ENCODE assay signal across 8 cellular contexts in genomic region chr16:81703177-81704155, GRCh38.
DNase-seq lines count a peak whose midpoint lies in the region; ATAC-seq and TF ChIP-seq lines count a peak whose summit lies in the region.

No MANE protein-coding gene starts in this region.

- H3K27me3 ChIP-seq in CD4-positive, alpha-beta memory T cell (ENCODE audit: insufficient read depth, low read length) = no peaks in the 10 kb centered on the region
- H3K27me3 ChIP-seq in MG63 (no peaks in the 10 kb centered on the region), duodenal mucosa (ENCODE audit: control insufficient read depth in 1 of 2, insufficient read depth in 2 of 2, low read length in 2 of 2) (no peaks in the 10 kb centered on the region), prostate gland (replicated peaks; ENCODE audit: insufficient read depth) (no peaks in the 10 kb centered on the region), heart right ventricle (no peaks in the 10 kb centered on the region)

- TF ChIP-seq CTCF in nephron (IDR thresholded peaks at IDR 0.05; ENCODE audit: unreplicated experiment in 3 of 3) (no peak), prostate gland (IDR thresholded peaks at IDR 0.05) (no peak), heart right ventricle (IDR thresholded peaks at IDR 0.05) (no peak)

- CTCF ChIA-PET in CD4-positive, alpha-beta memory T cell (lab: Charles Lee; ENCODE audit: partially characterized antibody) = interaction anchor here (1.3 kb wide), 1 partner anchor 27 kb away, joined by 4 read pairs; no protein-coding TSS in a partner anchor

- intact Hi-C loops in CD4-positive, alpha-beta memory T cell (cut with micrococcal nuclease) = no loop called here
- intact Hi-C loops in prostate gland (cut with DNase I) (no loop called here), heart right ventricle (cut with DNase I) (no loop called here)

- peak overlapping the region in 1 of 8 donors; percentile 42 for H3K4me3 Mint-ChIP-seq in CD4-positive, alpha-beta memory T cell
- H3K4me3 Mint-ChIP-seq in nephron = no peak overlapping the region

- H3K9me3 Mint-ChIP-seq in CD4-positive, alpha-beta memory T cell = no peaks in the 10 kb centered on the region
- H3K9me3 Mint-ChIP-seq in nephron = no peaks in the 10 kb centered on the region

- no peak for TF ChIP-seq POLR2A in prostate gland (IDR thresholded peaks at IDR 0.05)

- no peaks in the 10 kb centered on the region for H3K27me3 Mint-ChIP-seq in CD4-positive, alpha-beta memory T cell
- H3K27me3 Mint-ChIP-seq in nephron (ENCODE audit: low read depth) = no peaks in the 10 kb centered on the region

- H3K36me3 ChIP-seq in CD4-positive, alpha-beta memory T cell (ENCODE audit: insufficient read depth, low read length) = peaks cover 29% of the 10 kb centered on the region
- no peaks in the 10 kb centered on the region; the same call in 1 of the 2 replicates for H3K36me3 ChIP-seq in MG63
- peaks cover 50 to 84% of the 10 kb centered on the region in 2 donors for H3K36me3 ChIP-seq in duodenal mucosa (ENCODE audit: control insufficient read depth in 1 of 2, insufficient read depth in 2 of 2, low read length in 2 of 2)
- peaks cover 0 to 8% of the 10 kb centered on the region in 2 donors for H3K36me3 ChIP-seq in prostate gland
- H3K36me3 ChIP-seq in heart right ventricle = peaks cover 0 to 93% (median 19%) of the 10 kb centered on the region in 9 donors

- ATAC-seq in GM21390 (IDR thresholded peaks at IDR 0.05; ENCODE audit: unreplicated experiment) = no peak
- no peak for ATAC-seq in HG03045 (IDR thresholded peaks at IDR 0.05; ENCODE audit: unreplicated experiment)
- ATAC-seq in heart right ventricle = no peak

- no peak overlapping the region for H3K27ac ChIP-seq in CD4-positive, alpha-beta memory T cell (ENCODE audit: low read depth, low read length)
- peak overlapping the region; percentile 39 for H3K27ac ChIP-seq in duodenal mucosa (ENCODE audit: low read depth, low read length)
- H3K27ac ChIP-seq in prostate gland = no peak overlapping the region
- H3K27ac ChIP-seq in heart right ventricle = no peak overlapping the region

- no peak for DNase-seq in CD4-positive, alpha-beta memory T cell
- DNase-seq in MG63 = peak; percentile 83
- no peak for DNase-seq in prostate gland (ENCODE audit: low spot score)
- DNase-seq in heart right ventricle = no peak

- H3K36me3 Mint-ChIP-seq in CD4-positive, alpha-beta memory T cell = peaks cover 43 to 66% of the 10 kb centered on the region in 2 donors
- H3K36me3 Mint-ChIP-seq in nephron (ENCODE audit: low read depth) = peaks cover 56% of the 10 kb centered on the region

- no peaks in the 10 kb centered on the region for H3K9me3 ChIP-seq in CD4-positive, alpha-beta memory T cell (ENCODE audit: control insufficient read depth in 1 of 2, low read length in 2 of 2)
- no peaks in the 10 kb centered on the region for H3K9me3 ChIP-seq in MG63
- H3K9me3 ChIP-seq in duodenal mucosa (ENCODE audit: control insufficient read depth in 1 of 2, low read length in 2 of 2) = no peaks in the 10 kb centered on the region
- no peaks in the 10 kb centered on the region for H3K9me3 ChIP-seq in prostate gland
- H3K9me3 ChIP-seq in heart right ventricle = no peaks in the 10 kb centered on the region

- H3K4me3 ChIP-seq in CD4-positive, alpha-beta memory T cell (ENCODE audit: low read length in 2 of 2) = no peak overlapping the region
- no peak overlapping the region for H3K4me3 ChIP-seq in MG63
- no peak overlapping the region for H3K4me3 ChIP-seq in duodenal mucosa (ENCODE audit: low read depth in 1 of 2, low read length in 2 of 2)
- no peak overlapping the region for H3K4me3 ChIP-seq in prostate gland
- H3K4me3 ChIP-seq in heart right ventricle = no peak overlapping the region

- peak overlapping the region in 6 of 7 donors; percentile 32 to 78 (median 52) for H3K27ac Mint-ChIP-seq in CD4-positive, alpha-beta memory T cell
- H3K27ac Mint-ChIP-seq in nephron = peak overlapping the region in 2 of 3 experiments; percentile 22 to 59

- 84% methylated on average over 26 of the region's 27 CpGs for WGBS in prostate gland
- WGBS in heart right ventricle, 2 donors = 92 to 94% methylated on average over 27 of the region's 27 CpGs

- peaks cover 2 to 19% (median 6%) of the 10 kb centered on the region in 4 donors for H3K4me1 Mint-ChIP-seq in CD4-positive, alpha-beta memory T cell
- H3K4me1 Mint-ChIP-seq in nephron = peaks cover 22% of the 10 kb centered on the region

- no peaks in the 10 kb centered on the region for H3K4me1 ChIP-seq in CD4-positive, alpha-beta memory T cell (ENCODE audit: insufficient read depth, low read length)
- H3K4me1 ChIP-seq in duodenal mucosa (ENCODE audit: control insufficient read depth in 1 of 2, insufficient read depth in 2 of 2, low read length in 2 of 2) (peaks cover 16 to 19% of the 10 kb centered on the region in 2 donors), prostate gland (replicated peaks) (peaks cover 6% of the 10 kb centered on the region), heart right ventricle (peaks cover 0 to 5% (median 0%) of the 10 kb centered on the region in 9 donors)

- POLR2A ChIA-PET in CD4-positive, alpha-beta memory T cell (lab: Charles Lee; ENCODE audit: partially characterized antibody) = interaction anchor here (1.3 kb wide), 1 partner anchor 15 kb away, joined by 3 read pairs; no protein-coding TSS in a partner anchor

- no peak overlapping the region for H3K9ac ChIP-seq in duodenal mucosa (ENCODE audit: low read depth in 1 of 2, low read length in 2 of 2)
